ENCODE assay signal across 13 cellular contexts in genomic region chr3:142947352-142947751, GRCh38. TPM values are rescaled to one million over a fixed set of nuclear protein-coding genes. Genes with fewer than 3 reads are reported as not detected.
DNase-seq lines count a peak whose midpoint lies in the region; ATAC-seq and TF ChIP-seq lines count a peak whose summit lies in the region.
"Had no signal": no experiment of that assay in that cellular context is flagged by ENCODE, and none has a peak within 500 bp of the region (broad histone marks: within the 10 kb centered on the region; RNA-seq: fewer than 3 reads in every experiment).

No MANE protein-coding gene starts in this region.

- no peaks in the 10 kb centered on the region for H3K27me3 ChIP-seq in fibroblast of lung (ENCODE audit: control insufficient read depth, insufficient read depth, low read length)
- H3K27me3 ChIP-seq in mesendoderm (ENCODE audit: insufficient read depth, low read length, poor library complexity) = no peaks in the 10 kb centered on the region
- H3K27me3 ChIP-seq in A673 (replicated peaks; ENCODE audit: insufficient read depth, low read depth, low read length, poor library complexity) = no peaks in the 10 kb centered on the region

- H3K79me1 ChIP-seq in mesendoderm (ENCODE audit: low read length) = no peaks in the 10 kb centered on the region

- ATAC-seq in SK-N-SH treated with all-trans-retinoic acid at 6 μM for 48 hours (peak; percentile 62), HG02884 (IDR thresholded peaks at IDR 0.05; ENCODE audit: unreplicated experiment) (no peak)

- H3K4me1 ChIP-seq in fibroblast of lung (ENCODE audit: control insufficient read depth, extremely low read depth, insufficient read depth, low read length) (no peaks in the 10 kb centered on the region), mesendoderm (ENCODE audit: control insufficient read depth, low read depth, low read length) (no peaks in the 10 kb centered on the region), A673 (ENCODE audit: insufficient read depth, low read length, poor library complexity, severe bottlenecking) (no peaks in the 10 kb centered on the region)

- H3K4me3 ChIP-seq in fibroblast of lung (replicated peaks in 1 of 4; ENCODE audit: control extremely low read depth in 1 of 4, insufficient read depth in 1 of 4, low read depth in 3 of 4, low read length in 4 of 4) (no peak overlapping the region), mesendoderm (ENCODE audit: low read length) (no peak overlapping the region), A673 (ENCODE audit: low read depth, low read length, poor library complexity, severe bottlenecking) (no peak overlapping the region)

- CTCF ChIA-PET in A673 (lab: Charles Lee) = no interaction called here

- POLR2A ChIA-PET in A673 (lab: Charles Lee; ENCODE audit: low non-redundant PET) = no interaction called here

- H3K9me3 ChIP-seq in fibroblast of lung (ENCODE audit: control insufficient read depth, insufficient read depth, low read depth, low read length) = no peaks in the 10 kb centered on the region
- no peaks in the 10 kb centered on the region for H3K9me3 ChIP-seq in A673 (ENCODE audit: low read depth, low read length, poor library complexity, severe bottlenecking)

- no peak overlapping the region for H3K23ac ChIP-seq in mesendoderm (ENCODE audit: low read length)

- H3K4ac ChIP-seq in mesendoderm (ENCODE audit: low read depth, low read length) = no peak overlapping the region

- no peaks in the 10 kb centered on the region for H4K20me1 ChIP-seq in fibroblast of lung (ENCODE audit: control insufficient read depth, extremely low read depth, insufficient read depth, low read length)

- BruUV-seq in A673 (replicated peaks; lab: Mats Ljungman, UMichigan) = no TSS peak

- H3K18ac ChIP-seq in mesendoderm (ENCODE audit: low read length) = no peak overlapping the region

- H2BK15ac ChIP-seq in mesendoderm (replicated peaks; ENCODE audit: low read depth) = no peak overlapping the region

- H3K36me3 ChIP-seq in fibroblast of lung (ENCODE audit: control insufficient read depth, insufficient read depth, low read length) (no peaks in the 10 kb centered on the region), mesendoderm (ENCODE audit: control insufficient read depth, insufficient read depth, low read length) (no peaks in the 10 kb centered on the region), A673 (ENCODE audit: insufficient read depth, low read length, poor library complexity, severe bottlenecking) (no peaks in the 10 kb centered on the region)

- no CpG with 5 or more reads among the region's 35 CpGs for WGBS in mesendoderm (ENCODE audit: extremely low coverage, insufficient coverage, low lambda C conversion rate)

- peak; percentile 61 for DNase-seq in ELF-1 (ENCODE audit: low read depth, low spot score)
- DNase-seq in fibroblast of lung (ENCODE audit: low read depth in 2 of 2) = no peak
- peak; percentile 11 for DNase-seq in mesendoderm
- no peak for DNase-seq in COLO668 (lab: John Stamatoyannopoulos, UW; ENCODE audit: unreplicated experiment)
- DNase-seq in Kasumi-1 (lab: John Stamatoyannopoulos, UW) = no peak
- no peak for DNase-seq in A673 (ENCODE audit: low spot score)
- DNase-seq: activated CD4-positive, alpha-beta T cell treated with anti-CD3 and anti-CD28 coated beads for 48 hours; NCI-H1694 treated with DMSO at 0.1 percent for 48 hours; substantia nigra had no signal

- intact Hi-C loops in A673 (cut with micrococcal nuclease; ENCODE audit: unreplicated experiment) = no loop called here

- no peak overlapping the region for H4K8ac ChIP-seq in mesendoderm (ENCODE audit: low read depth, low read length)

- H2AFZ ChIP-seq in fibroblast of lung (ENCODE audit: low read length) = no peak overlapping the region

- H3K27ac ChIP-seq in fibroblast of lung (ENCODE audit: insufficient read depth, low read length) (no peak overlapping the region), mesendoderm (ENCODE audit: low read depth, low read length) (no peak overlapping the region), A673 (ENCODE audit: low read depth, low read length, poor library complexity, severe bottlenecking) (no peak overlapping the region)

- H3K79me2 ChIP-seq in fibroblast of lung (ENCODE audit: control insufficient read depth, insufficient read depth, low read length) (no peaks in the 10 kb centered on the region), mesendoderm (ENCODE audit: control insufficient read depth, insufficient read depth, low read length) (no peaks in the 10 kb centered on the region)

- H3K4me2 ChIP-seq in fibroblast of lung (ENCODE audit: extremely low read depth, insufficient read depth, low read length) (peak overlapping the region; percentile 8), mesendoderm (ENCODE audit: low read length) (no peak overlapping the region)

- H3K9ac ChIP-seq in fibroblast of lung (ENCODE audit: insufficient read depth, low read length) (no peak overlapping the region), mesendoderm (ENCODE audit: low read length) (no peak overlapping the region)

- no peak overlapping the region for H2AK5ac ChIP-seq in mesendoderm (ENCODE audit: low read length)

- no peak overlapping the region for H2BK5ac ChIP-seq in mesendoderm (ENCODE audit: low read length)

- H2BK120ac ChIP-seq in mesendoderm (ENCODE audit: low read depth, low read length) = no peak overlapping the region

- no peak overlapping the region for H4K5ac ChIP-seq in mesendoderm (ENCODE audit: low read length)

- H3K56ac ChIP-seq in mesendoderm (ENCODE audit: low read length) = peak overlapping the region; percentile 15

- TF ChIP-seq CTCF in fibroblast of lung (conservative IDR thresholded peaks at IDR 0.05 in 1 of 2, IDR thresholded peaks at IDR 0.05 in 1 of 2; ENCODE audit: low read depth in 1 of 2, low read length in 2 of 2) = no peak
- TF ChIP-seq CTCF in A673 (conservative IDR thresholded peaks at IDR 0.05; ENCODE audit: low read depth, low read length) = no peak

TF ChIP-seq in SK-N-SH treated with all-trans-retinoic acid at 6 μM for 48 hours, 23 proteins besides CTCF, POLR2A, EP300 and RAD21 (continues in another document):
- TF ChIP-seq ZNF565 (CRISPR knock-in tag; conservative IDR thresholded peaks at IDR 0.05; ENCODE audit: low read depth) = no peak
- no peak for TF ChIP-seq PPARA (CRISPR knock-in tag; IDR thresholded peaks at IDR 0.05; ENCODE audit: borderline replicate concordance)
- no peak for TF ChIP-seq OSR1 (CRISPR knock-in tag; IDR thresholded peaks at IDR 0.05)
- TF ChIP-seq, protein P1, sequence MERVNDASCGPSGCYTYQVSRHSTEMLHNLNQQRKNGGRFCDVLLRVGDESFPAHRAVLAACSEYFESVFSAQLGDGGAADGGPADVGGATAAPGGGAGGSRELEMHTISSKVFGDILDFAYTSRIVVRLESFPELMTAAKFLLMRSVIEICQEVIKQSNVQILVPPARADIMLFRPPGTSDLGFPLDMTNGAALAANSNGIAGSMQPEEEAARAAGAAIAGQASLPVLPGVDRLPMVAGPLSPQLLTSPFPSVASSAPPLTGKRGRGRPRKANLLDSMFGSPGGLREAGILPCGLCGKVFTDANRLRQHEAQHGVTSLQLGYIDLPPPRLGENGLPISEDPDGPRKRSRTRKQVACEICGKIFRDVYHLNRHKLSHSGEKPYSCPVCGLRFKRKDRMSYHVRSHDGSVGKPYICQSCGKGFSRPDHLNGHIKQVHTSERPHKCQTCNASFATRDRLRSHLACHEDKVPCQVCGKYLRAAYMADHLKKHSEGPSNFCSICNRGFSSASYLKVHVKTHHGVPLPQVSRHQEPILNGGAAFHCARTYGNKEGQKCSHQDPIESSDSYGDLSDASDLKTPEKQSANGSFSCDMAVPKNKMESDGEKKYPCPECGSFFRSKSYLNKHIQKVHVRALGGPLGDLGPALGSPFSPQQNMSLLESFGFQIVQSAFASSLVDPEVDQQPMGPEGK (CRISPR knock-in tag; IDR thresholded peaks at IDR 0.05; ENCODE audit: borderline replicate concordance) = no peak
- TF ChIP-seq ISL1 (CRISPR knock-in tag; IDR thresholded peaks at IDR 0.05) = no peak
- TF ChIP-seq ZC3H10 (CRISPR knock-in tag; IDR thresholded peaks at IDR 0.05) = no peak
- TF ChIP-seq TOX (CRISPR knock-in tag; IDR thresholded peaks at IDR 0.05; ENCODE audit: borderline replicate concordance) = no peak

RNA-seq across cellular contexts. Expression of gene PAQR9, which starts 16.1 kb away (rescaled TPM):
- total RNA-seq in fibroblast of lung = not detected in 2 replicates
- 0.02 TPM in 1 of 2 replicates, not detected in the other for polyA plus RNA-seq in fibroblast of lung
- 0.07 TPM in 1 of 2 replicates, not detected in the other for polyA plus RNA-seq in fibroblast of lung (2012)
- 0.11 TPM in 1 of 2 replicates, not detected in the other for polyA minus RNA-seq in fibroblast of lung (ENCODE audit: low replicate concordance)
- 0.86 TPM for polyA plus RNA-seq in mesendoderm (2013, experiment 1 of 2)
- 1.0 TPM for polyA plus RNA-seq in mesendoderm (2013, experiment 2 of 2)
- total RNA-seq in A673 (2021) = 0.19 and 0.28 TPM in 2 replicates
- total RNA-seq: HT-29 had no signal
- polyA plus RNA-seq: BJ had no signal

RNA-seq across cellular contexts. Expression of gene U2SURP, which starts 54.0 kb away (rescaled TPM):
- total RNA-seq in fibroblast of lung (35.4 and 39.1 TPM in 2 replicates), A673 (2021) (164 and 165 TPM in 2 replicates)
- 44.8 and 45.5 TPM in 2 replicates for polyA plus RNA-seq in fibroblast of lung
- 48.6 and 51.3 TPM in 2 replicates for polyA plus RNA-seq in fibroblast of lung (2012)
- polyA minus RNA-seq in fibroblast of lung (ENCODE audit: low replicate concordance) = 7.3 and 11.6 TPM in 2 replicates
- polyA plus RNA-seq in mesendoderm (2013, experiment 1 of 2) = 160 TPM
- polyA plus RNA-seq in mesendoderm (2013, experiment 2 of 2) = 159 TPM

RNA-seq across cellular contexts. Expression of gene PCOLCE2, which starts 58.5 kb away (rescaled TPM):
- total RNA-seq in fibroblast of lung (6.7 and 26.3 TPM in 2 replicates), A673 (2021) (5.0 and 6.4 TPM in 2 replicates)
- polyA plus RNA-seq in fibroblast of lung = 4.8 and 16.1 TPM in 2 replicates
- polyA plus RNA-seq in fibroblast of lung (2012) = 4.1 and 13.3 TPM in 2 replicates
- polyA minus RNA-seq in fibroblast of lung (ENCODE audit: low replicate concordance) = 12.6 TPM in 1 of 2 replicates, not detected in the other
- 9.3 TPM for polyA plus RNA-seq in mesendoderm (2013, experiment 1 of 2)
- 9.4 TPM for polyA plus RNA-seq in mesendoderm (2013, experiment 2 of 2)

Comparison
In these comparisons a context has a peak if more than half of its experiments do, and no peak if none do; other contexts are left out.
1. DNase-seq: peak in ELF-1 (single experiment) and mesendoderm (single experiment); none in fibroblast of lung (0 of 2), COLO668 (single experiment), Kasumi-1 (0 of 2) and A673 (single experiment).